Comparison of ENCODE assay signal across 30 cellular contexts in the genomic region with DNA sequence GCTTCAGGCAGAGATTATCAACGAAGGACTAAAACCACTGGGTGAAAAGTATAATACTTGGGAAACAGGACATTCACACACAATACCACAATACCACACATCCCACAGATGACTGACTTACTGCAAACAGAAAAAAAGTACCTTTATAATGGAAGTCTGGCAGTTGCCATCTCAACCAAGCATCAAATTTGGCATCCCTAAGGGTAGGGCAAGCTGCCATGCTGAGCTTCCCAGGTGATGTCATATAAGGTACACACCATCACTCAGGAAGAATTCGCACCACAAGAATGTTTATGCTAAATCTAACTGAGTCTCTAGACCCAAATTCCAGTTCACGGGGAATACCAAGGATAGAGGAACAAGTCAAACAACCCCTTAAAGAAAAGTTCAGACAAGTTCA. TPM values are rescaled to one million over a fixed set of nuclear protein-coding genes. Genes with fewer than 3 reads are reported as not detected.
DNase-seq lines count a peak whose midpoint lies in the region; ATAC-seq and TF ChIP-seq lines count a peak whose summit lies in the region.
"Had no signal": no experiment of that assay in that cellular context is flagged by ENCODE, and none has a peak within 500 bp of the region (broad histone marks: within the 10 kb centered on the region; RNA-seq: fewer than 3 reads in every experiment).

No MANE protein-coding gene starts in this region.

- no peak overlapping the region for H3K27ac Mint-ChIP-seq in activated T-helper 17 cell treated with anti-CD3 and anti-CD28 coated beads, Interleukin-2, amount 50 U/mL, for 72 hours
- H3K27ac Mint-ChIP-seq: activated CD8-positive, alpha-beta memory T cell treated with anti-CD3 and anti-CD28 coated beads, Interleukin-2, amount 10 ng/mL, durations not matched to agents 7 days and 5 days; CD14-positive monocyte; naive B cell; stimulated activated memory B cell treated with anti-CD40 and anti-IgM and Interleukin-4, amounts not matched to agents 10 μg/mL and 1 μg/mL and 100 μg/mL, for 72 hours; WTC11 had no signal

- DNase-seq in EL (peak; percentile 14), NCI-H226 (peak; percentile 73), cerebellar cortex (ENCODE audit: low spot score) (peak; percentile 37), kidney tubule cell (ENCODE audit: low spot score) (peak; percentile 87), erythroblast (lab: John Stamatoyannopoulos, UW) (no peak)
- DNase-seq: activated CD4-positive, alpha-beta T cell treated with anti-CD3 and anti-CD28 coated beads, Interleukin-2, amount 50 U/mL, for 1 hour; activated CD8-positive, alpha-beta memory T cell treated with anti-CD3 and anti-CD28 coated beads, Interleukin-2, amount 10 ng/mL, durations not matched to agents 7 days and 5 days; activated naive CD4-positive, alpha-beta T cell treated with anti-CD3 and anti-CD28 coated beads, Interleukin-2, amount 50 U/mL, for 16 hours; aorta; foreskin fibroblast; left ventricle myocardium superior; naive B cell; NCI-H1092 treated with DMSO at 0.1 percent for 48 hours; NCI-H2029; NCI-H69; sigmoid colon; stimulated activated CD4-positive, alpha-beta T cell treated with anti-CD3 and anti-CD28 coated beads, Interleukin-4, amount 100 ng/mL, for 24 hours; SW 1271; T-helper 9 cell had no signal

- no peak for ATAC-seq in activated T-helper 17 cell treated with anti-CD3 and anti-CD28 coated beads, Interleukin-2, amount 50 U/mL, for 72 hours (replicated peaks)
- ATAC-seq in HG02885 (IDR thresholded peaks at IDR 0.05; ENCODE audit: poor library complexity, unreplicated experiment): no peak
- ATAC-seq: activated CD8-positive, alpha-beta memory T cell treated with anti-CD3 and anti-CD28 coated beads, Interleukin-2, amount 10 ng/mL, durations not matched to agents 7 days and 5 days; left ventricle myocardium superior; stimulated activated memory B cell treated with anti-CD40 and anti-IgM and Interleukin-4, amounts not matched to agents 10 μg/mL and 1 μg/mL and 100 μg/mL, for 72 hours; WTC11 had no signal

- no peak for TF ChIP-seq POLR2A in erythroblast (IDR thresholded peaks at IDR 0.05; ENCODE audit: low read length)

- H3K4me1 Mint-ChIP-seq in activated T-helper 17 cell treated with anti-CD3 and anti-CD28 coated beads, Interleukin-2, amount 50 U/mL, for 72 hours: no peaks in the 10 kb centered on the region
- H3K4me1 Mint-ChIP-seq: naive B cell; stimulated activated memory B cell treated with anti-CD40 and anti-IgM and Interleukin-4, amounts not matched to agents 10 μg/mL and 1 μg/mL and 100 μg/mL, for 72 hours; WTC11 had no signal

- H3K9me3 Mint-ChIP-seq in activated T-helper 17 cell treated with anti-CD3 and anti-CD28 coated beads, Interleukin-2, amount 50 U/mL, for 72 hours: no peaks in the 10 kb centered on the region
- H3K9me3 Mint-ChIP-seq: naive B cell; stimulated activated memory B cell treated with anti-CD40 and anti-IgM and Interleukin-4, amounts not matched to agents 10 μg/mL and 1 μg/mL and 100 μg/mL, for 72 hours; WTC11 had no signal

- peaks cover 96% of the 10 kb centered on the region for H3K36me3 Mint-ChIP-seq in activated T-helper 17 cell treated with anti-CD3 and anti-CD28 coated beads, Interleukin-2, amount 50 U/mL, for 72 hours (ENCODE audit: low read depth)

- no peaks in the 10 kb centered on the region for H3K27me3 Mint-ChIP-seq in activated T-helper 17 cell treated with anti-CD3 and anti-CD28 coated beads, Interleukin-2, amount 50 U/mL, for 72 hours
- H3K27me3 Mint-ChIP-seq: activated CD8-positive, alpha-beta memory T cell treated with anti-CD3 and anti-CD28 coated beads, Interleukin-2, amount 10 ng/mL, durations not matched to agents 7 days and 5 days; naive B cell; stimulated activated memory B cell treated with anti-CD40 and anti-IgM and Interleukin-4, amounts not matched to agents 10 μg/mL and 1 μg/mL and 100 μg/mL, for 72 hours had no signal

- H3K4me3 Mint-ChIP-seq in activated T-helper 17 cell treated with anti-CD3 and anti-CD28 coated beads, Interleukin-2, amount 50 U/mL, for 72 hours: no peak overlapping the region
- H3K4me3 Mint-ChIP-seq: activated CD8-positive, alpha-beta memory T cell treated with anti-CD3 and anti-CD28 coated beads, Interleukin-2, amount 10 ng/mL, durations not matched to agents 7 days and 5 days; CD14-positive monocyte; naive B cell; stimulated activated memory B cell treated with anti-CD40 and anti-IgM and Interleukin-4, amounts not matched to agents 10 μg/mL and 1 μg/mL and 100 μg/mL, for 72 hours; WTC11 had no signal

RNA-seq across cellular contexts. Expression of gene QDPR, which starts 9.1 kb away (rescaled TPM):
- total RNA-seq in activated T-helper 17 cell treated with anti-CD3 and anti-CD28 coated beads, Interleukin-2, amount 50 U/mL, for 72 hours: 10 to 100 TPM; 12.7 to 29.7 TPM

RNA-seq across cellular contexts. Expression of gene CLRN2, which starts 12.2 kb away (rescaled TPM):
- total RNA-seq in activated T-helper 17 cell treated with anti-CD3 and anti-CD28 coated beads, Interleukin-2, amount 50 U/mL, for 72 hours: not detected
- total RNA-seq: activated CD8-positive, alpha-beta memory T cell treated with anti-CD3 and anti-CD28 coated beads, Interleukin-2, amount 10 ng/mL, durations not matched to agents 7 days and 5 days; aorta; chondrocyte; epithelial cell of proximal tubule; H1; left ventricle myocardium superior; prostate gland; sigmoid colon; suprapubic skin; ureter; WTC11 had no signal

Comparison
In these comparisons a context has a peak if more than half of its experiments do, and no peak if none do; other contexts are left out.
1. DNase-seq: peak in EL (single experiment), NCI-H226 (single experiment), cerebellar cortex (single experiment) and kidney tubule cell (single experiment); none in erythroblast (0 of 2).